ENCODE assay signal across 26 cellular contexts in genomic region chr14:80448267-80448666, GRCh38.
"Had no signal": no experiment of that assay in that cellular context is flagged by ENCODE, and none has a peak within 500 bp of the region (broad histone marks: within the 10 kb centered on the region; RNA-seq: fewer than 3 reads in every experiment).

No MANE protein-coding gene starts in this region.

- H2AFZ ChIP-seq: hepatocyte had no signal

- H3K9me3 ChIP-seq: esophagus muscularis mucosa, gastrocnemius medialis had no signal

- DNase-seq: colonic mucosa; cortex of kidney; dermis blood vessel endothelial cell; dorsolateral prefrontal cortex; effector CD4-positive, alpha-beta T cell; effector CD8-positive, alpha-beta T cell; effector memory CD4-positive, alpha-beta T cell; effector memory CD8-positive, alpha-beta T cell; endodermal cell; erythroblast; esophagus squamous epithelium; foreskin fibroblast; foreskin keratinocyte; foreskin melanocyte; gastrocnemius medialis; glutamatergic neuron; head of caudate nucleus; heart left ventricle; heart right ventricle had no signal

- H3K36me3 ChIP-seq: colonic mucosa, esophagus muscularis mucosa, esophagus squamous epithelium, gastrocnemius medialis, gastroesophageal sphincter, heart left ventricle, heart right ventricle had no signal

- H3K79me2 ChIP-seq: hepatocyte had no signal

- ATAC-seq: effector memory CD8-positive, alpha-beta T cell; esophagus mucosa; foreskin keratinocyte; gastrocnemius medialis; gastroesophageal sphincter; heart left ventricle; heart right ventricle had no signal

- H3K4me2 ChIP-seq: hepatocyte had no signal

- H3K4me3 Mint-ChIP-seq: dendritic cell treated with granulocyte-macrophage colony-stimulating factor and Interleukin-4, amounts not matched to agents 40 ng/mL and 50 ng/mL, for 4 days; effector memory CD8-positive, alpha-beta T cell; endodermal cell had no signal

- H3K4me3 ChIP-seq: colonic mucosa, coronary artery, dorsolateral prefrontal cortex, esophagus muscularis mucosa, esophagus squamous epithelium, gastrocnemius medialis, gastroesophageal sphincter, heart left ventricle, heart right ventricle, hepatocyte had no signal

- H3K4me1 Mint-ChIP-seq: endodermal cell had no signal

- H3K27ac Mint-ChIP-seq: dendritic cell treated with granulocyte-macrophage colony-stimulating factor and Interleukin-4, amounts not matched to agents 40 ng/mL and 50 ng/mL, for 4 days; effector memory CD8-positive, alpha-beta T cell; endodermal cell had no signal

- H3K4me1 ChIP-seq: colonic mucosa, esophagus squamous epithelium, foreskin keratinocyte, gastrocnemius medialis, heart left ventricle had no signal

- H3K27me3 ChIP-seq: colonic mucosa, dorsolateral prefrontal cortex, esophagus muscularis mucosa, esophagus squamous epithelium, foreskin keratinocyte, gastrocnemius medialis, gastroesophageal sphincter, heart left ventricle, heart right ventricle, hepatocyte had no signal

- H3K27ac ChIP-seq: colonic mucosa, coronary artery, dorsolateral prefrontal cortex, epithelial cell of prostate, esophagus muscularis mucosa, esophagus squamous epithelium, foreskin keratinocyte, gastrocnemius medialis, gastroesophageal sphincter, heart left ventricle, heart right ventricle, hepatocyte had no signal

- H3K27me3 Mint-ChIP-seq: dendritic cell treated with granulocyte-macrophage colony-stimulating factor and Interleukin-4, amounts not matched to agents 40 ng/mL and 50 ng/mL, for 4 days; effector memory CD8-positive, alpha-beta T cell had no signal
